Comparison of ENCODE assay signal across 8 cellular contexts in the genomic region with DNA sequence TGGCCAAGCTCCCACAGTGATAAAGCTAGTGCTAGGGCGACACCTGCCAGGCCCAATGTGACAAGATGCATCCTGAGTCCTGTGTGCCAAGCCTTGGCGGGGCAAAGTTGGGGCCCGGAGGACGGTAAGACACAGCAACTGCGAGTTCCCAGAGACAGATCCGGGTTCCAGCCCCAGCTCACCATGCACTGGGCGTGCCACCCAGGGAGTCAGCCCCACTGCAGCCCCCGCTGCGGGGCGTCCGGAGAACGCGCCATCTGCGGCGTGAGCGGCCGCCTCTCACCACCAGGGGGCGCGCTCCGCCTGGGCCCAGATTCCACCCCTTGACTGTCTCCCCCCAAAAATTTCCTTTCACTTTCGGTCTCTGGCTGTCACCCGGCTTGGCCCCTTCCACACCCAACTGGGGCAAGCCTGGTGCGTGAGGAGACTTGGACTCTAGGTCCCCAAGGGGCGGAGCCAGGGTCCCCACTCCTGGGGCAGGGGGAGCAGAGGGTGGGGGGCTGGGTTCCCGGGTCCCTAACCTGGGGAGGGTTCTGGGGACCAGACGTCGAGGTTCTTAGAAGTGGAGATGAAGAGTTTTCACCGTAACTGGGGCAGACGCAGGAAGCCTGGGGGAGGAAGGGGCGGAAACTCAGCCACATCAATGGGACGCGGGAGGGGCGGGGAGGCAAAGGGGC. TPM values are rescaled to one million over a fixed set of nuclear protein-coding genes. Genes with fewer than 3 reads are reported as not detected.
DNase-seq lines count a peak whose midpoint lies in the region; ATAC-seq and TF ChIP-seq lines count a peak whose summit lies in the region.

A gene with protein sequence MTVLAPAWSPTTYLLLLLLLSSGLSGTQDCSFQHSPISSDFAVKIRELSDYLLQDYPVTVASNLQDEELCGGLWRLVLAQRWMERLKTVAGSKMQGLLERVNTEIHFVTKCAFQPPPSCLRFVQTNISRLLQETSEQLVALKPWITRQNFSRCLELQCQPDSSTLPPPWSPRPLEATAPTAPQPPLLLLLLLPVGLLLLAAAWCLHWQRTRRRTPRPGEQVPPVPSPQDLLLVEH (plus strand): TSS at position 348 of the 677 bp plus-strand sequence. CDS start 425 bp downstream, outside the sequence.

- 0 out of 2 replicates have a peak, but pooled peaks cover 5% of the 10 kb centered on the region for H3F3A ChIP-seq in MM.1S (ENCODE audit: insufficient read depth, low read length)

- DNase-seq in DMS79 (lab: John Stamatoyannopoulos, UW): peak; percentile 60
- DNase-seq in MM.1S: peak; percentile 92
- peak; percentile 90 for DNase-seq in T-helper 2 cell treated with Interferon-gamma antibody and Interleukin-4, amounts not matched to agents 5 μg/mL and 100 μg/mL, for 36 hours (ENCODE audit: low spot score)
- DNase-seq in hepatocyte (ENCODE audit: low spot score): peak; percentile 85
- peak; percentile 92 for DNase-seq in sigmoid colon

- no peak for TF ChIP-seq EP300 in sigmoid colon (IDR thresholded peaks at IDR 0.05)

- peaks cover 4% of the 10 kb centered on the region for H3K79me2 ChIP-seq in MM.1S (ENCODE audit: low read length)
- H3K79me2 ChIP-seq in hepatocyte: no peaks in the 10 kb centered on the region

- H3K36me3 ChIP-seq in MM.1S (replicated peaks; ENCODE audit: insufficient read depth, low read length) (no peaks in the 10 kb centered on the region), hepatocyte (replicated peaks; ENCODE audit: insufficient read depth, low read depth) (no peaks in the 10 kb centered on the region), sigmoid colon (peaks cover 0 to 8% (median 0%) of the 10 kb centered on the region in 4 donors)

- no peaks in the 10 kb centered on the region for H3K9me3 Mint-ChIP-seq in T-helper 2 cell treated with Interferon-gamma antibody and Interleukin-4, amounts not matched to agents 5 μg/mL and 100 μg/mL, for 36 hours

- H3K4me3 ChIP-seq in MM.1S (ENCODE audit: low read length) (peak within 1 kb of the TSS; percentile 82), hepatocyte (peak within 1 kb of the TSS; percentile 84), sigmoid colon (peak within 1 kb of the TSS; percentile 56 to 83 (median 71))

- peak within 1 kb of the TSS; percentile 91 for H3K27ac Mint-ChIP-seq in T-helper 2 cell treated with Interferon-gamma antibody and Interleukin-4, amounts not matched to agents 5 μg/mL and 100 μg/mL, for 36 hours

- peaks cover 34% of the 10 kb centered on the region for H3K36me3 Mint-ChIP-seq in T-helper 2 cell treated with Interferon-gamma antibody and Interleukin-4, amounts not matched to agents 5 μg/mL and 100 μg/mL, for 36 hours (ENCODE audit: low read depth)

- ATAC-seq in GM21717 (IDR thresholded peaks at IDR 0.05; ENCODE audit: unreplicated experiment): peak; percentile 48
- no peak for ATAC-seq in GM19455 (IDR thresholded peaks at IDR 0.05; ENCODE audit: unreplicated experiment)

- intact Hi-C loops in sigmoid colon (cut with DNase I): loop anchor here (10.0 kb wide), 1 partner anchor 839 kb away; a partner anchor contains a TSS

- no peaks in the 10 kb centered on the region for H3K27me3 Mint-ChIP-seq in T-helper 2 cell treated with Interferon-gamma antibody and Interleukin-4, amounts not matched to agents 5 μg/mL and 100 μg/mL, for 36 hours (ENCODE audit: low read depth)

- no peaks in the 10 kb centered on the region for H3K9me3 ChIP-seq in MM.1S (replicated peaks; ENCODE audit: insufficient read depth, low read length)
- no peaks in the 10 kb centered on the region for H3K9me3 ChIP-seq in hepatocyte (ENCODE audit: low read depth)
- no peaks in the 10 kb centered on the region for H3K9me3 ChIP-seq in sigmoid colon

- peaks cover 7% of the 10 kb centered on the region for H3K4me1 ChIP-seq in MM.1S (ENCODE audit: low read length)
- peaks cover 4% of the 10 kb centered on the region for H3K4me1 ChIP-seq in hepatocyte (ENCODE audit: insufficient read depth)
- peaks cover 0 to 27% (median 15%) of the 10 kb centered on the region in 4 donors for H3K4me1 ChIP-seq in sigmoid colon

- peak within 1 kb of the TSS; percentile 99 for H3K4me3 Mint-ChIP-seq in T-helper 2 cell treated with Interferon-gamma antibody and Interleukin-4, amounts not matched to agents 5 μg/mL and 100 μg/mL, for 36 hours

- no peak for TF ChIP-seq POLR2A in sigmoid colon (IDR thresholded peaks at IDR 0.05)

- H3K27me3 ChIP-seq in MM.1S (replicated peaks; ENCODE audit: insufficient read depth, low read length): no peaks in the 10 kb centered on the region
- no peaks in the 10 kb centered on the region for H3K27me3 ChIP-seq in hepatocyte
- H3K27me3 ChIP-seq in sigmoid colon: no peaks in the 10 kb centered on the region

- H3K9ac ChIP-seq in MM.1S (ENCODE audit: low read length): peak within 1 kb of the TSS; percentile 85

- H2AFZ ChIP-seq in MM.1S (ENCODE audit: low read length) (peak within 1 kb of the TSS; percentile 95), hepatocyte (peak within 1 kb of the TSS; percentile 86)

- peak within 1 kb of the TSS; percentile 96 for H3K4me2 ChIP-seq in MM.1S (ENCODE audit: low read depth, low read length)
- peak within 1 kb of the TSS; percentile 92 for H3K4me2 ChIP-seq in hepatocyte

- TF ChIP-seq CTCF in MM.1S (IDR thresholded peaks at IDR 0.05; ENCODE audit: low read length) (peak; percentile 99), hepatocyte (IDR thresholded peaks at IDR 0.05; ENCODE audit: poor library complexity) (peak; percentile 98), sigmoid colon (IDR thresholded peaks at IDR 0.05) (peak; percentile 96 to 100 (median 98))

- peaks cover 41% of the 10 kb centered on the region for H3K4me1 Mint-ChIP-seq in T-helper 2 cell treated with Interferon-gamma antibody and Interleukin-4, amounts not matched to agents 5 μg/mL and 100 μg/mL, for 36 hours (ENCODE audit: low read depth)

- H3K9me2 ChIP-seq in MM.1S (replicated peaks; ENCODE audit: insufficient read depth, low read length): no peaks in the 10 kb centered on the region
- no peaks in the 10 kb centered on the region for H3K9me2 ChIP-seq in hepatocyte (replicated peaks; ENCODE audit: insufficient read depth)

- H4K20me1 ChIP-seq in MM.1S (ENCODE audit: insufficient read depth, low read length) (no peaks in the 10 kb centered on the region), hepatocyte (ENCODE audit: insufficient read depth, poor library complexity, severe bottlenecking) (no peaks in the 10 kb centered on the region)

- WGBS in hepatocyte (ENCODE audit: low lambda C conversion rate, missing lambda C conversion rate): 13% methylated on average over 31 of the region's 33 CpGs
- WGBS in sigmoid colon, 2 donors: 1% methylated on average over 33 of the region's 33 CpGs

- H3K27ac ChIP-seq in MM.1S (ENCODE audit: low read length): peak within 1 kb of the TSS; percentile 51; the same call in 1 of the 2 replicates
- peak within 1 kb of the TSS; percentile 48 for H3K27ac ChIP-seq in angular gyrus (ENCODE audit: low read depth, low read length)
- H3K27ac ChIP-seq in hepatocyte: peak within 1 kb of the TSS; percentile 32
- H3K27ac ChIP-seq in sigmoid colon: peak within 1 kb of the TSS; percentile 77 to 84 (median 80)

RNA-seq across cellular contexts. Expression of the gene that starts here (rescaled TPM):
- 0.24 and 1.3 TPM in 2 replicates for total RNA-seq in hepatocyte
- polyA plus RNA-seq in hepatocyte: 2.8 and 3.0 TPM in 2 replicates
- total RNA-seq in sigmoid colon: 10 to 100 TPM in 1 of 4 donors, 1 to 10 TPM in 3; 4.6 to 11.1 (median 6.1) TPM
- 10 to 100 TPM in 2 of 3 donors, 1 to 10 TPM in 1; 2.1 to 18.6 (median 14.9) TPM for polyA plus RNA-seq in sigmoid colon
